ENCODE assay signal across 20 cellular contexts in the genomic region with DNA sequence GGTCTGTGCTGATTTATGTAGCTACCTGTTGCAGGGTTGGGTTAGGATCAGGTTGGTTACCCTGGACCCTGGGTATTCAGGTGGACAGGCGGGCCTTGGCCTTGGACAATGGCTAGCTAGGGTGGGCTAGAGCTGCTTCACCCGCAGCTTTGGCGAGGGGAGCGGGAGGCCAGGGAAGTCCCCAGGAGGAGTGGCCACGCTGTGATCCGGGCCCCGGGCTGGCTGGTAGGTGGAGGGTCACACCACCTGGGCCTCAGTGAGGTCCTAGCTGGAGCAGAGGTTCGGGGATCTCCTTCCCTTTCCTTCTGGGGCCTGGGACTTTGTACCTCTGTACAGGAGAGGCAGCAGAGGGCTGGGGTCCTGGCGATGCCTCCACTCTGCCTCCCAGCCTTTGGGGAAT. TPM values are rescaled to one million over a fixed set of nuclear protein-coding genes. Genes with fewer than 3 reads are reported as not detected.
"Had no signal": no experiment of that assay in that cellular context is flagged by ENCODE, and none has a peak within 500 bp of the region (broad histone marks: within the 10 kb centered on the region; RNA-seq: fewer than 3 reads in every experiment).

No MANE protein-coding gene starts in this region.

- ATAC-seq: body of pancreas, left lung, upper lobe of right lung had no signal

- H3K36me3 ChIP-seq: left lung, prostate gland, right atrium auricular region, thoracic aorta, upper lobe of right lung had no signal

- H3K4me3 ChIP-seq: body of pancreas, coronary artery, left lung, prostate gland, right atrium auricular region, thoracic aorta, upper lobe of right lung had no signal

- H3K9me3 ChIP-seq: body of pancreas, left lung, prostate gland, right atrium auricular region, thoracic aorta, upper lobe of right lung had no signal

- H3K27ac ChIP-seq: body of pancreas, coronary artery, left lung, prostate gland, right atrium auricular region, thoracic aorta, upper lobe of right lung had no signal

- H3K9me3 Mint-ChIP-seq: activated T-helper 2 cell treated with anti-CD3 and anti-CD28 coated beads, Interferon-gamma antibody, Interleukin-2, Interleukin-4, amounts not matched to agents 10 μg/mL and 5 μg/mL and 100 μg/mL, durations not matched to agents 14 hours and 24 hours and 36 hours had no signal

- DNase-seq: activated CD4-positive, alpha-beta T cell treated with anti-CD3 and anti-CD28 coated beads, Interleukin-2, amount 50 U/mL, for 1 hour; activated CD4-positive, CD25-positive, alpha-beta regulatory T cell; activated naive CD4-positive, alpha-beta T cell treated with Interleukin-2 at 50 U/mL for 16 hours; activated T-cell treated with anti-CD3 and anti-CD28 coated beads for 4 hours; body of pancreas; central memory CD4-positive, alpha-beta T cell; hypothalamus; stimulated activated CD4-positive, alpha-beta T cell treated with anti-CD3 and anti-CD28 coated beads, Interleukin-2, amount 100 ng/mL, for 24 hours; T-helper 1 cell; T1000; upper lobe of right lung had no signal

- H3K27me3 ChIP-seq: body of pancreas, left lung, right atrium auricular region, upper lobe of right lung had no signal

- H3K4me1 ChIP-seq: prostate gland had no signal

RNA-seq across cellular contexts. Expression of a gene that starts 9.8 kb away (rescaled TPM):
- total RNA-seq: body of pancreas, kidney epithelial cell, osteocyte, right atrium auricular region, skeletal muscle tissue, upper lobe of right lung had no signal

RNA-seq across cellular contexts. Expression of a gene that starts 20.6 kb away (rescaled TPM):
- total RNA-seq: osteocyte, skeletal muscle tissue had no signal
